Comparison of ENCODE assay signal across 7 cellular contexts in genomic region chr10:87488640-87489189, GRCh38. TPM values are rescaled to one million over a fixed set of nuclear protein-coding genes. Genes with fewer than 3 reads are reported as not detected.
DNase-seq lines count a peak whose midpoint lies in the region; ATAC-seq, FAIRE-seq and TF ChIP-seq lines count a peak whose summit lies in the region.
"Not testable (repeated sequence)": the region's sequence is repeated elsewhere in the genome, so short reads cannot be mapped to it uniquely, and the experiment has no call there.

No MANE protein-coding gene starts in this region.

- CTCF ChIA-PET in Panc1 (lab: Charles Lee) = not testable (repeated sequence)

- DNase-seq in ELR (ENCODE audit: low read depth) (peak; percentile 17), NCI-H2029 (lab: John Stamatoyannopoulos, UW) (peak; percentile 26), amniotic epithelial cell (ENCODE audit: low read depth) (peak; percentile 20)
- not testable (repeated sequence) for DNase-seq in Panc1 (ENCODE audit: low read depth, low spot score); left colon

- H3K4me3 ChIP-seq in Panc1 (ENCODE audit: low read depth in 2 of 2, low read length in 2 of 2) = not testable (repeated sequence)

- H3K9me3 ChIP-seq in Panc1 (ENCODE audit: control insufficient read depth, insufficient read depth, low read depth, low read length) = not testable (repeated sequence)

- intact Hi-C loops in Panc1 (cut with micrococcal nuclease; ENCODE audit: unreplicated experiment); left colon (cut with DNase I, micrococcal nuclease): not testable (repeated sequence)

- TF ChIP-seq CTCF in 22Rv1 (IDR thresholded peaks at IDR 0.05); Panc1 (IDR thresholded peaks at IDR 0.05): not testable (repeated sequence)

- not testable (repeated sequence) for H3K36me3 ChIP-seq in Panc1 (ENCODE audit: control insufficient read depth, insufficient read depth, low read length)

- ATAC-seq in Panc1 (peak; percentile 97), left colon (peak; percentile 96)

- not testable (repeated sequence) for H3K27me3 ChIP-seq in Panc1 (ENCODE audit: control insufficient read depth, insufficient read depth, low read length)

- peak overlapping the region; percentile 64 for H3K27ac ChIP-seq in 22Rv1
- H3K27ac ChIP-seq in Panc1 (ENCODE audit: low read length) = not testable (repeated sequence)

- POLR2A ChIA-PET in Panc1 (lab: Charles Lee) = not testable (repeated sequence)

- FAIRE-seq in endometrium (lab: Jason Lieb, UNC) = peak; percentile 18

- H3K4me1 ChIP-seq in Panc1 (ENCODE audit: control insufficient read depth, insufficient read depth, low read length) = not testable (repeated sequence)

- in situ Hi-C loops in Panc1 (cut with HindIII; ENCODE audit: low pct_unique_long_range_greater_than_20kb, low sequenced_read_pairs) = not testable (repeated sequence)

- BruUV-seq in Panc1 (replicated peaks; lab: Mats Ljungman, UMichigan) = not testable (repeated sequence)

RNA-seq across cellular contexts. Expression of gene MINPP1, which starts 16.0 kb away (rescaled TPM):
- total RNA-seq in Panc1 (2021; ENCODE audit: unreplicated experiment) = 37.0 TPM
- 27.6 TPM for polyA plus RNA-seq in Panc1 (2012; ENCODE audit: insufficient read length)
- total RNA-seq in left colon = 10 to 100 TPM; 28.2 to 34.3 TPM
